ENCODE assay signal across 9 cellular contexts in genomic region chr3:4588410-4588809, GRCh38.
DNase-seq lines count a peak whose midpoint lies in the region; ATAC-seq lines count a peak whose summit lies in the region.
"Had no signal": no experiment of that assay in that cellular context is flagged by ENCODE, and none has a peak within 500 bp of the region (broad histone marks: within the 10 kb centered on the region; RNA-seq: fewer than 3 reads in every experiment).

No MANE protein-coding gene starts in this region.

- H3K27ac ChIP-seq in naive thymus-derived CD4-positive, alpha-beta T cell (ENCODE audit: low read depth, low read length) = no peak overlapping the region
- H3K27ac ChIP-seq: parathyroid adenoma had no signal

- H3K27ac Mint-ChIP-seq in central memory CD8-positive, alpha-beta T cell (ENCODE audit: low read depth) = peak overlapping the region; percentile 84
- H3K27ac Mint-ChIP-seq in naive thymus-derived CD4-positive, alpha-beta T cell = peak overlapping the region in 5 of 9 donors; percentile 24 to 58 (median 51)

- no peaks in the 10 kb centered on the region for H3K27me3 ChIP-seq in MG63
- H3K27me3 ChIP-seq in naive thymus-derived CD4-positive, alpha-beta T cell (ENCODE audit: control insufficient read depth in 2 of 2, insufficient read depth in 2 of 2, low read length in 2 of 2) = no peaks in the 10 kb centered on the region

- CTCF ChIA-PET in naive thymus-derived CD4-positive, alpha-beta T cell (lab: Charles Lee) = interaction anchor here (1.1 kb wide), 1 partner anchor 69 kb away, joined by 3 read pairs; no protein-coding TSS in a partner anchor

- peaks cover 41 to 47% of the 10 kb centered on the region in 2 donors for H3K4me1 ChIP-seq in naive thymus-derived CD4-positive, alpha-beta T cell (ENCODE audit: control insufficient read depth in 2 of 2, insufficient read depth in 2 of 2, low read length in 2 of 2)

- H3K9me3 ChIP-seq in MG63 = no peaks in the 10 kb centered on the region
- no peaks in the 10 kb centered on the region for H3K9me3 ChIP-seq in naive thymus-derived CD4-positive, alpha-beta T cell (ENCODE audit: control insufficient read depth in 2 of 3, low read length in 3 of 3)

- no peaks in the 10 kb centered on the region for H3K9me3 Mint-ChIP-seq in central memory CD8-positive, alpha-beta T cell
- H3K9me3 Mint-ChIP-seq in naive thymus-derived CD4-positive, alpha-beta T cell = peaks cover 0 to 6% (median 0%) of the 10 kb centered on the region in 11 donors

- no peaks in the 10 kb centered on the region for H3K36me3 ChIP-seq in MG63
- H3K36me3 ChIP-seq in naive thymus-derived CD4-positive, alpha-beta T cell (ENCODE audit: control insufficient read depth in 2 of 3, insufficient read depth in 3 of 3, low read length in 3 of 3) = no peaks in the 10 kb centered on the region

- peaks cover 6% of the 10 kb centered on the region for H3K36me3 Mint-ChIP-seq in central memory CD8-positive, alpha-beta T cell (ENCODE audit: insufficient read depth)
- peaks cover 0 to 16% (median 6%) of the 10 kb centered on the region in 5 donors for H3K36me3 Mint-ChIP-seq in naive thymus-derived CD4-positive, alpha-beta T cell

- peak overlapping the region; percentile 54 for H3K4me3 Mint-ChIP-seq in central memory CD8-positive, alpha-beta T cell
- H3K4me3 Mint-ChIP-seq in naive thymus-derived CD4-positive, alpha-beta T cell = peak overlapping the region in 2 of 10 donors; percentile 17 to 32

- no peak for ATAC-seq in central memory CD8-positive, alpha-beta T cell (replicated peaks; ENCODE audit: extremely low read depth, poor library complexity, severe bottlenecking)
- ATAC-seq in naive thymus-derived CD4-positive, alpha-beta T cell = no peak
- no peak for ATAC-seq in GM19452 (IDR thresholded peaks at IDR 0.05; ENCODE audit: unreplicated experiment)
- no peak for ATAC-seq in GM21717 (IDR thresholded peaks at IDR 0.05; ENCODE audit: unreplicated experiment)

- H3K4me3 ChIP-seq in MG63 = no peak overlapping the region
- H3K4me3 ChIP-seq in naive thymus-derived CD4-positive, alpha-beta T cell (ENCODE audit: low read length) = no peak overlapping the region

- H3K4me1 Mint-ChIP-seq in central memory CD8-positive, alpha-beta T cell = peaks cover 76% of the 10 kb centered on the region
- peaks cover 33 to 88% (median 81%) of the 10 kb centered on the region in 7 donors for H3K4me1 Mint-ChIP-seq in naive thymus-derived CD4-positive, alpha-beta T cell

- intact Hi-C loops in naive thymus-derived CD4-positive, alpha-beta T cell (cut with micrococcal nuclease) = no loop called here

- no peaks in the 10 kb centered on the region for H3K27me3 Mint-ChIP-seq in central memory CD8-positive, alpha-beta T cell
- H3K27me3 Mint-ChIP-seq in naive thymus-derived CD4-positive, alpha-beta T cell = no peaks in the 10 kb centered on the region

- POLR2A ChIA-PET in naive thymus-derived CD4-positive, alpha-beta T cell (lab: Charles Lee) = no interaction called here

- DNase-seq in ELR (ENCODE audit: low read depth) = peak; percentile 57
- peak; percentile 62 for DNase-seq in MG63
- DNase-seq in central memory CD8-positive, alpha-beta T cell (ENCODE audit: low spot score in 2 of 2) = no peak
- DNase-seq in naive thymus-derived CD4-positive, alpha-beta T cell = no peak
- DNase-seq in germinal center (ENCODE audit: low spot score) = no peak
- no peak for DNase-seq in cerebellar nuclear complex (lab: John Stamatoyannopoulos, UW)

Comparison
In these comparisons a context has a peak if more than half of its experiments do, and no peak if none do; other contexts are left out.
1. DNase-seq: peak in ELR (single experiment) and MG63 (single experiment); none in central memory CD8-positive, alpha-beta T cell (0 of 2), naive thymus-derived CD4-positive, alpha-beta T cell (0 of 9), germinal center (single experiment) and cerebellar nuclear complex (0 of 2).